Comparison of ENCODE assay signal across 8 cellular contexts in genomic region chr2:190648289-190649034, GRCh38. TPM values are rescaled to one million over a fixed set of nuclear protein-coding genes. Genes with fewer than 3 reads are reported as not detected.
DNase-seq lines count a peak whose midpoint lies in the region; ATAC-seq and TF ChIP-seq lines count a peak whose summit lies in the region.

No MANE protein-coding gene starts in this region.

- peaks cover 5% of the 10 kb centered on the region for H3K79me2 ChIP-seq in trophoblast cell (ENCODE audit: control insufficient read depth, insufficient read depth, low read length, poor library complexity)

- no peak overlapping the region for H3K9ac ChIP-seq in trophoblast cell (ENCODE audit: low read length)

- H2BK120ac ChIP-seq in trophoblast cell (ENCODE audit: insufficient read depth, low read length, poor library complexity): peak overlapping the region; percentile 66

- no peaks in the 10 kb centered on the region for H3K36me3 Mint-ChIP-seq in activated naive CD8-positive, alpha-beta T cell treated with anti-CD3 and anti-CD28 coated beads, Interleukin-2, amount 10 ng/mL, durations not matched to agents 7 days and 5 days

- no peaks in the 10 kb centered on the region for H3K9me3 ChIP-seq in HEK293 (ENCODE audit: control insufficient read depth, insufficient read depth, low read depth, low read length)
- H3K9me3 ChIP-seq in cardiac muscle cell (ENCODE audit: low read depth): no peaks in the 10 kb centered on the region
- H3K9me3 ChIP-seq in trophoblast cell (ENCODE audit: insufficient read depth, low read depth, low read length): no peaks in the 10 kb centered on the region
- no peaks in the 10 kb centered on the region for H3K9me3 ChIP-seq in tibial nerve

- peak overlapping the region; percentile 84 for H2BK12ac ChIP-seq in trophoblast cell (ENCODE audit: low read length)

- H4K12ac ChIP-seq in trophoblast cell (ENCODE audit: low read depth, low read length): peak overlapping the region; percentile 35

- H2BK5ac ChIP-seq in trophoblast cell (ENCODE audit: low read depth, low read length, poor library complexity): peak overlapping the region; percentile 45

- H3K4me1 Mint-ChIP-seq in activated naive CD8-positive, alpha-beta T cell treated with anti-CD3 and anti-CD28 coated beads, Interleukin-2, amount 10 ng/mL, durations not matched to agents 7 days and 5 days: peaks cover 14% of the 10 kb centered on the region

- no CpG with 5 or more reads among the region's 78 CpGs for WGBS in trophoblast cell (ENCODE audit: extremely low coverage, insufficient coverage, insufficient read length)
- WGBS in tibial nerve, 2 donors: 1% methylated on average over 42 to 65 of the region's 78 CpGs

- DNase-seq in GM06990 (ENCODE audit: extremely low read depth, insufficient read length) (peak; percentile 86), MV-4-11 (lab: John Stamatoyannopoulos, UW) (peak; percentile 61), SKM-1 treated with dmso at 0.1 percent for 144 hours (lab: John Stamatoyannopoulos, UW; ENCODE audit: unreplicated experiment) (peak; percentile 54), cardiac muscle cell (ENCODE audit: low read depth in 1 of 2, low spot score in 1 of 2) (peak; percentile 85 to 96), trophoblast cell (peak; percentile 78 to 84), tibial nerve (ENCODE audit: low spot score in 2 of 2) (peak; percentile 82 to 84)
- DNase-seq in activated naive CD8-positive, alpha-beta T cell treated with anti-CD3 and anti-CD28 coated beads, Interleukin-2, amount 10 ng/mL, durations not matched to agents 7 days and 5 days: peak; percentile 83

- peak overlapping the region; percentile 72 for H3K4me3 Mint-ChIP-seq in activated naive CD8-positive, alpha-beta T cell treated with anti-CD3 and anti-CD28 coated beads, Interleukin-2, amount 10 ng/mL, durations not matched to agents 7 days and 5 days

- H3K4ac ChIP-seq in trophoblast cell (ENCODE audit: low read depth, low read length): no peak overlapping the region

- TF ChIP-seq CTCF in GM06990 (IDR thresholded peaks at IDR 0.05; ENCODE audit: insufficient read depth, low read length, poor library complexity, severe bottlenecking) (no peak), HEK293 (tag by site-specific recombination; IDR thresholded peaks at IDR 0.05) (no peak; the same call in 1 of the 2 replicates), cardiac muscle cell (IDR thresholded peaks at IDR 0.05; ENCODE audit: low read depth, low read length) (no peak), tibial nerve (IDR thresholded peaks at IDR 0.05) (no peak)

- POLR2A ChIA-PET in HEK293 (lab: Yijun Ruan, JAX): interaction anchor here (0.7 to 1.1 kb wide), 3 partner anchors 31 to 304 kb away, joined by 3 to 8 read pairs (median 3); no protein-coding TSS in a partner anchor
- POLR2A ChIA-PET in activated naive CD8-positive, alpha-beta T cell treated with anti-CD3 and anti-CD28 coated beads, Interleukin-2, amount 10 ng/mL, durations not matched to agents 7 days and 5 days (lab: Charles Lee): interaction anchor here (0.7 to 1.0 kb wide), 3 partner anchors 36 to 241 kb away, joined by 4 to 7 read pairs (median 7); no protein-coding TSS in a partner anchor

- H4K8ac ChIP-seq in trophoblast cell (ENCODE audit: low read depth, low read length): peak overlapping the region; percentile 42

- peak overlapping the region; percentile 50 for H2AFZ ChIP-seq in trophoblast cell (ENCODE audit: insufficient read depth, low read length, poor library complexity)

- H3K27me3 Mint-ChIP-seq in activated naive CD8-positive, alpha-beta T cell treated with anti-CD3 and anti-CD28 coated beads, Interleukin-2, amount 10 ng/mL, durations not matched to agents 7 days and 5 days: peaks cover 5% of the 10 kb centered on the region

- no peaks in the 10 kb centered on the region for H3K9me3 Mint-ChIP-seq in activated naive CD8-positive, alpha-beta T cell treated with anti-CD3 and anti-CD28 coated beads, Interleukin-2, amount 10 ng/mL, durations not matched to agents 7 days and 5 days

- H3K18ac ChIP-seq in trophoblast cell (ENCODE audit: low read length): peak overlapping the region; percentile 29

- peak; percentile 70 for ATAC-seq in activated naive CD8-positive, alpha-beta T cell treated with anti-CD3 and anti-CD28 coated beads, Interleukin-2, amount 10 ng/mL, durations not matched to agents 7 days and 5 days (ENCODE audit: low read depth)

- H3K27me3 ChIP-seq in GM06990 (replicated peaks; ENCODE audit: control insufficient read depth, insufficient read depth, low read length) (no peaks in the 10 kb centered on the region), cardiac muscle cell (no peaks in the 10 kb centered on the region), trophoblast cell (ENCODE audit: insufficient read depth, low read length) (no peaks in the 10 kb centered on the region), tibial nerve (no peaks in the 10 kb centered on the region)

- peak overlapping the region; percentile 74 for H3K27ac ChIP-seq in HEK293 (ENCODE audit: extremely low read depth, low read depth, low read length)
- H3K27ac ChIP-seq in cardiac muscle cell: peak overlapping the region; percentile 74
- peak overlapping the region; percentile 86 for H3K27ac ChIP-seq in trophoblast cell (ENCODE audit: low read depth, low read length)
- peak overlapping the region; percentile 84 to 96 (median 94) for H3K27ac ChIP-seq in tibial nerve

- H3K27ac Mint-ChIP-seq in activated naive CD8-positive, alpha-beta T cell treated with anti-CD3 and anti-CD28 coated beads, Interleukin-2, amount 10 ng/mL, durations not matched to agents 7 days and 5 days: peak overlapping the region; percentile 64

- CTCF ChIA-PET in HEK293 (lab: Yijun Ruan, JAX): interaction anchor here (0.7 kb wide), 1 partner anchor 67 kb away, joined by 3 read pairs; no protein-coding TSS in a partner anchor

- peaks cover 10% of the 10 kb centered on the region for H3K79me1 ChIP-seq in trophoblast cell (ENCODE audit: low read length)

- H3K4me1 ChIP-seq in HEK293 (ENCODE audit: control insufficient read depth, insufficient read depth, low read length): peaks cover 6% of the 10 kb centered on the region; the same call in 1 of the 2 replicates
- peaks cover 14% of the 10 kb centered on the region for H3K4me1 ChIP-seq in cardiac muscle cell (ENCODE audit: low read depth)
- H3K4me1 ChIP-seq in trophoblast cell (ENCODE audit: control insufficient read depth in 1 of 2, insufficient read depth in 2 of 2, low read length in 2 of 2): peaks cover 0 to 2% of the 10 kb centered on the region in 2 experiments
- peaks cover 5 to 59% (median 20%) of the 10 kb centered on the region in 4 donors for H3K4me1 ChIP-seq in tibial nerve

- peak overlapping the region; percentile 86 for H3K4me2 ChIP-seq in trophoblast cell (ENCODE audit: low read length)

- TF ChIP-seq EP300 in tibial nerve (IDR thresholded peaks at IDR 0.05): peak in 1 of 2 donors; percentile 63

- H3K4me3 ChIP-seq in GM06990 (replicated peaks; ENCODE audit: low read depth, low read length): peak overlapping the region; percentile 90
- peak overlapping the region; percentile 98 for H3K4me3 ChIP-seq in HEK293 (ENCODE audit: low read depth, low read length)
- H3K4me3 ChIP-seq in cardiac muscle cell: peak overlapping the region; percentile 89
- peak overlapping the region; percentile 100 for H3K4me3 ChIP-seq in trophoblast cell (ENCODE audit: low read depth, low read length)
- H3K4me3 ChIP-seq in tibial nerve: peak overlapping the region; percentile 73 to 82 (median 79)

- peak overlapping the region; percentile 50 for H4K91ac ChIP-seq in trophoblast cell (ENCODE audit: low read depth, low read length)

- no peak overlapping the region for H3K23ac ChIP-seq in trophoblast cell (ENCODE audit: low read length)

- TF ChIP-seq POLR2A in tibial nerve (IDR thresholded peaks at IDR 0.05): peak; percentile 46 to 63

- peak overlapping the region; percentile 59 for H3K14ac ChIP-seq in trophoblast cell (ENCODE audit: low read length)

- H3K36me3 ChIP-seq in GM06990 (ENCODE audit: control insufficient read depth, insufficient read depth, low read length) (no peaks in the 10 kb centered on the region), HEK293 (ENCODE audit: control insufficient read depth in 2 of 2, insufficient read depth in 1 of 2, low read length in 2 of 2) (no peaks in the 10 kb centered on the region), cardiac muscle cell (no peaks in the 10 kb centered on the region), trophoblast cell (ENCODE audit: control insufficient read depth in 1 of 2, insufficient read depth in 2 of 2, low read length in 2 of 2) (no peaks in the 10 kb centered on the region), tibial nerve (no peaks in the 10 kb centered on the region)

- H2AK5ac ChIP-seq in trophoblast cell (ENCODE audit: low read length): no peak overlapping the region

TF ChIP-seq in HEK293, 187 proteins besides CTCF, POLR2A, EP300 and RAD21 (continues in another document):
- TF ChIP-seq EGR2 (tag by site-specific recombination; IDR thresholded peaks at IDR 0.05; ENCODE audit: low read depth) (peak; percentile 72), ZBTB26 (tag by site-specific recombination; optimal IDR thresholded peaks at IDR 0.05) (peak; percentile 30), ZSCAN23 (tag by site-specific recombination; IDR thresholded peaks at IDR 0.05) (no peak), KLF10 (tag by site-specific recombination; IDR thresholded peaks at IDR 0.05) (0 out of 2 replicates have a peak, but pooled peaks have one; percentile 20), ZXDB (tag by site-specific recombination; IDR thresholded peaks at IDR 0.05) (peak; percentile 60; the same call in 1 of the 2 replicates)

RNA-seq across cellular contexts. Expression of gene NAB1, which starts 0.4 kb away (rescaled TPM):
- 10 to 100 TPM; 33.0 to 36.3 TPM for total RNA-seq in activated naive CD8-positive, alpha-beta T cell treated with anti-CD3 and anti-CD28 coated beads, Interleukin-2, amount 10 ng/mL, durations not matched to agents 7 days and 5 days
- total RNA-seq in cardiac muscle cell (37.2 and 50.7 TPM in 2 replicates), tibial nerve (10 to 100 TPM; 63.3 to 84.3 (median 70.6) TPM)
- 10.0 and 16.3 TPM in 2 replicates for polyA plus RNA-seq in cardiac muscle cell
- 21.4 and 23.7 TPM in 2 replicates for polyA plus RNA-seq in trophoblast cell (2013)

Comparison
In these comparisons a context has a peak if more than half of its experiments do, and no peak if none do; other contexts are left out.
1. Peak in every context shown above with its lines: DNase-seq, ATAC-seq, H3K4me3 ChIP-seq and H3K27ac ChIP-seq.